In the genomic region with DNA sequence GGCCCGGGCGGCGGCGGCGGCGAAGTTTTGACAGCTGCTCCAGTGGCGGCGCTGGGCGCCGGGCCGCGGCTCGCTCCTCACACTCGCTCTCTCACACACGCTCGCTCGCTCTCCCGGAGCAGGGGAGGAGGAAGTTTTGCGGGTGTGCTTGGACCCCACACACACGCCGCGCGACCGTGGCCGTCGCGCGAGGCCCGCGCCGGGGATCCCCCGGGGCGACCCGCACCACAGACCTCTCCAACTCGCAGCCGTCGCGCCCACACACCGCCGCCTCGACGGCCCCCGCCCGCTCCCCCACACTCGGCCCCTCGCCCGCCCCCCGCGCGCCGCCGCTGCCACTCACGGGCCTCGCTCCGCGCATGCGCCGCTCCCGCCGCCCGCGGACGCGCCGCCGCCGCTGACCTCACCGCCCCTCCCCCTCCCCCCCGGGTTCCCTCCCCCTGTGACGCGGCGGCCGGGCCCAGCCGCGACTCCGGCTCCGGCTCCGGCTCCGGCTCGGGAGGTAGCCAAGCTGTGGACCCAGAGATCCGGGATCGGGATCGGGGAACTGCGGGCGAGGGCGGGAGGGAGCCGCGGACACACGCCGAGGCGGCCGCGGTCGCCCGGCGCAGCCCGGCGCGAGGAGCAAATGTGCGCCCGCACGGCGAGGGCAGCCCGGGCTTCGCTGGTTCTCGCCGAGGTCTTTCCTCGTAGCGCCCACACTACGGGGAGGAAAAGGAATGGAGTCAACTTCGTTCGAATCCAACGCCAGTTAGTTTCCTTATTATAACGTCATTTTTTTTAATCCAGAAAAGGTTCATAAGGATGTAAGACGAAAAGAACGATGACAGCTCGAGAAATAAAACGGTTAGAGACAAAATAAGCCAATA, we compare ENCODE assay signal across 1 cellular context.
TF ChIP-seq lines count a peak whose summit lies in the region.

No MANE protein-coding gene starts in this region.

TF ChIP-seq in IMR-90, 13 proteins besides CTCF, POLR2A, EP300 and RAD21:
- TF ChIP-seq MAZ (IDR thresholded peaks at IDR 0.05; ENCODE audit: borderline replicate concordance, low read depth, low read length) (peak; percentile 96), MXI1 (IDR thresholded peaks at IDR 0.05; ENCODE audit: borderline replicate concordance, low read depth, low read length) (peak; percentile 46; the same call in 1 of the 2 replicates), SMC3 (IDR thresholded peaks at IDR 0.05; ENCODE audit: low read depth, low read length) (0 out of 2 replicates have a peak, but pooled peaks have one; percentile 12), RCOR1 (IDR thresholded peaks at IDR 0.05; ENCODE audit: insufficient replicate concordance, low read length) (no peak), MAFK (IDR thresholded peaks at IDR 0.05; ENCODE audit: low read depth, low read length) (no peak), CEBPB (IDR thresholded peaks at IDR 0.05; ENCODE audit: low read depth, low read length) (no peak), BHLHE40 (IDR thresholded peaks at IDR 0.05; ENCODE audit: low read depth, low read length) (no peak), RFX5 (IDR thresholded peaks at IDR 0.05; ENCODE audit: low read depth, low read length) (no peak), CHD1 (IDR thresholded peaks at IDR 0.05; ENCODE audit: low read depth, low read length) (no peak), FOS (IDR thresholded peaks at IDR 0.05; ENCODE audit: low read depth, low read length) (0 out of 2 replicates have a peak, but pooled peaks have one; percentile 6), NFE2L2 (IDR thresholded peaks at IDR 0.05; ENCODE audit: low read depth, low read length) (no peak)
- TF ChIP-seq, protein P1, sequence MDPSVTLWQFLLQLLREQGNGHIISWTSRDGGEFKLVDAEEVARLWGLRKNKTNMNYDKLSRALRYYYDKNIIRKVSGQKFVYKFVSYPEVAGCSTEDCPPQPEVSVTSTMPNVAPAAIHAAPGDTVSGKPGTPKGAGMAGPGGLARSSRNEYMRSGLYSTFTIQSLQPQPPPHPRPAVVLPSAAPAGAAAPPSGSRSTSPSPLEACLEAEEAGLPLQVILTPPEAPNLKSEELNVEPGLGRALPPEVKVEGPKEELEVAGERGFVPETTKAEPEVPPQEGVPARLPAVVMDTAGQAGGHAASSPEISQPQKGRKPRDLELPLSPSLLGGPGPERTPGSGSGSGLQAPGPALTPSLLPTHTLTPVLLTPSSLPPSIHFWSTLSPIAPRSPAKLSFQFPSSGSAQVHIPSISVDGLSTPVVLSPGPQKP (IDR thresholded peaks at IDR 0.05; ENCODE audit: borderline replicate concordance, low read depth, low read length) = no peak
